Comparison of ENCODE assay signal across 25 cellular contexts in the genomic region with DNA sequence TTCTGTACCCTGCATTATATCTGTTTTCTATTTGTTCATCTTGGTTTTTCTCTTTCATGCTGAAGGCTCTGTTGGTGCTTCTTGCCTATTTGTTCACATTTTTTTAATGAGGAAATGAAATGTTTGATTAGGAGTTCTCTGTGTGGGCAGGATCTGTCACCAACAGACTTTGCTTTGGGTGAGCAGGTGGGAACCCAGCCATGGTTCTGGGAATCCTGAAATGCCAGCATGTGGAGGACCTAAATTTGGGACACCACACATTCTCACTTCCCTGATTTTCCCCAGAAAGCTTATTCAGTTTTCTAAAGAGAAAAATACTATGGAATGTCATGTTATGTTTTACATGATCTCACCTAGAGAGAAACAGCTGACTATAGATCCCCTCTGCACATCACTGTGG.
"Had no signal": no experiment of that assay in that cellular context is flagged by ENCODE, and none has a peak within 500 bp of the region (broad histone marks: within the 10 kb centered on the region; RNA-seq: fewer than 3 reads in every experiment).

No MANE protein-coding gene starts in this region.

- H3K4me3 Mint-ChIP-seq: dendritic cell treated with granulocyte-macrophage colony-stimulating factor and Interleukin-4, amounts not matched to agents 40 ng/mL and 50 ng/mL, for 4 days; effector memory CD8-positive, alpha-beta T cell; endodermal cell had no signal

- H3K27ac Mint-ChIP-seq: dendritic cell treated with granulocyte-macrophage colony-stimulating factor and Interleukin-4, amounts not matched to agents 40 ng/mL and 50 ng/mL, for 4 days; endodermal cell had no signal

- H3K27ac ChIP-seq: colonic mucosa, coronary artery, dorsolateral prefrontal cortex, epithelial cell of prostate, esophagus muscularis mucosa, esophagus squamous epithelium, foreskin keratinocyte, gastrocnemius medialis, gastroesophageal sphincter, heart left ventricle, heart right ventricle had no signal

- ATAC-seq: effector memory CD8-positive, alpha-beta T cell; esophagus mucosa; foreskin keratinocyte; gastrocnemius medialis; gastroesophageal sphincter; heart left ventricle; heart right ventricle had no signal

- DNase-seq: colonic mucosa; cortex of kidney; dermis blood vessel endothelial cell; effector CD4-positive, alpha-beta T cell; effector CD8-positive, alpha-beta T cell; effector memory CD4-positive, alpha-beta T cell; effector memory CD8-positive, alpha-beta T cell; erythroblast; esophagus squamous epithelium; foreskin fibroblast; foreskin keratinocyte; foreskin melanocyte; gastrocnemius medialis; glutamatergic neuron; head of caudate nucleus; heart left ventricle; heart right ventricle had no signal

- H3K9me3 Mint-ChIP-seq: dendritic cell treated with granulocyte-macrophage colony-stimulating factor and Interleukin-4, amounts not matched to agents 40 ng/mL and 50 ng/mL, for 4 days; effector memory CD8-positive, alpha-beta T cell; endodermal cell had no signal
